ENCODE assay signal across 12 cellular contexts in the genomic region with DNA sequence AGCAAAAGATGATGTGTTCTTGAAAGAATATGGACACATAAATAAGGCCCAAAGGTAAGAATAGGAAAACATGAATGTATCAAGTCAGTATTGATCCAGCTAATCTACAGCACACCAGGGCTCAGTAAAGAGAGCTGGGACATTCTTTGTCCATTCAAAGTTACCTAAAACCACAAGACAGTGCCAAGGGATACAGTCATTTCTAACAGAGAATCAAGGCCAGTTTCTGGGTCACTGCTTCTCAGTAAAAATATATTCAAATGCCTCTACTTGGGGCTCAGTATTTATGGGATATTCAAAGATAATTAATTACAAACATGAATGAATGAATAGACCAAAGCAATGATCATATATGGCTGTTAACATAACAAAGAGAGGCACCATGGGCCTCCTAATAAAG. TPM values are rescaled to one million over a fixed set of nuclear protein-coding genes. Genes with fewer than 3 reads are reported as not detected.
DNase-seq lines count a peak whose midpoint lies in the region; ATAC-seq and TF ChIP-seq lines count a peak whose summit lies in the region.
"Had no signal": no experiment of that assay in that cellular context is flagged by ENCODE, and none has a peak within 500 bp of the region (broad histone marks: within the 10 kb centered on the region; RNA-seq: fewer than 3 reads in every experiment).

No MANE protein-coding gene starts in this region.

- H3K4me3 ChIP-seq in esophagus muscularis mucosa (no peak overlapping the region), thyroid gland (replicated peaks in 1 of 3) (no peak overlapping the region)
- H3K4me3 ChIP-seq: vagina had no signal

- peak in 1 of 2 donors; percentile 18 for ATAC-seq in activated T-cell treated with anti-CD3 and anti-CD28 coated beads, Interleukin-2, amount 50 U/mL, for 72 hours (replicated peaks in 1 of 2)
- ATAC-seq in left cardiac atrium = no peak
- ATAC-seq: foreskin keratinocyte had no signal

- peak overlapping the region in 3 of 4 donors; percentile 4 to 56 (median 18) for H3K27ac ChIP-seq in esophagus muscularis mucosa (replicated peaks in 1 of 4)
- peak overlapping the region in 2 of 3 donors; percentile 15 to 27 for H3K27ac ChIP-seq in thyroid gland
- H3K27ac ChIP-seq: foreskin keratinocyte, vagina had no signal

- peak overlapping the region; percentile 62 for H3K27ac Mint-ChIP-seq in activated T-cell treated with anti-CD3 and anti-CD28 coated beads, Interleukin-2, amount 50 U/mL, for 72 hours

- TF ChIP-seq CTCF in esophagus muscularis mucosa (IDR thresholded peaks at IDR 0.05) = no peak
- TF ChIP-seq CTCF in thyroid gland (IDR thresholded peaks at IDR 0.05) = no peak

- H3K4me3 Mint-ChIP-seq in activated T-cell treated with anti-CD3 and anti-CD28 coated beads, Interleukin-2, amount 50 U/mL, for 72 hours = peak overlapping the region in 1 of 2 donors; percentile 63

- no peak for DNase-seq in activated T-cell treated with anti-CD3 and anti-CD28 coated beads, Interleukin-2, amount 50 U/mL, for 72 hours
- DNase-seq in activated T-cell treated with anti-CD3 and anti-CD28 coated beads for 4 hours (no peak), RPMI7951 (ENCODE audit: low read depth) (peak; percentile 9), esophagus muscularis mucosa (ENCODE audit: extremely low spot score) (no peak), thyroid gland (no peak), NCI-H2227 (lab: John Stamatoyannopoulos, UW; ENCODE audit: unreplicated experiment) (no peak), left cardiac atrium (no peak)
- DNase-seq in stimulated activated CD4-positive, alpha-beta T cell treated with anti-CD3 and anti-CD28 coated beads, Interleukin-4, amount 100 ng/mL, for 1 hour = no peak
- DNase-seq: foreskin keratinocyte, GF-D8, NCI-H1417 treated with DMSO at 0.1 percent for 48 hours had no signal

- peaks cover 34 to 57% (median 44%) of the 10 kb centered on the region in 4 donors for H3K4me1 ChIP-seq in esophagus muscularis mucosa
- peaks cover 21 to 57% of the 10 kb centered on the region in 2 donors for H3K4me1 ChIP-seq in thyroid gland
- H3K4me1 ChIP-seq: foreskin keratinocyte had no signal

- TF ChIP-seq POLR2A in esophagus muscularis mucosa (IDR thresholded peaks at IDR 0.05; ENCODE audit: low read depth) = no peak
- TF ChIP-seq POLR2A in thyroid gland (IDR thresholded peaks at IDR 0.05) = no peak

- H3K9me3 ChIP-seq in esophagus muscularis mucosa (no peaks in the 10 kb centered on the region), thyroid gland (no peaks in the 10 kb centered on the region)
- H3K9me3 ChIP-seq: vagina had no signal

- no peaks in the 10 kb centered on the region for H3K27me3 ChIP-seq in esophagus muscularis mucosa
- H3K27me3 ChIP-seq in thyroid gland = no peaks in the 10 kb centered on the region
- H3K27me3 ChIP-seq: foreskin keratinocyte, vagina had no signal

- TF ChIP-seq EP300 in esophagus muscularis mucosa (IDR thresholded peaks at IDR 0.05) = no peak

- no peaks in the 10 kb centered on the region for H3K9me3 Mint-ChIP-seq in activated T-cell treated with anti-CD3 and anti-CD28 coated beads, Interleukin-2, amount 50 U/mL, for 72 hours

- intact Hi-C loops in esophagus muscularis mucosa (cut with DNase I) = no loop called here
- intact Hi-C loops in thyroid gland (cut with DNase I) = no loop called here
- intact Hi-C loops in left cardiac atrium (cut with DNase I) = no loop called here

- H3K36me3 ChIP-seq in esophagus muscularis mucosa (peaks cover 15 to 28% (median 18%) of the 10 kb centered on the region in 4 donors), thyroid gland (peaks cover 0 to 7% of the 10 kb centered on the region in 2 donors)

- peaks cover 4 to 10% of the 10 kb centered on the region in 2 donors for H3K36me3 Mint-ChIP-seq in activated T-cell treated with anti-CD3 and anti-CD28 coated beads, Interleukin-2, amount 50 U/mL, for 72 hours (ENCODE audit: insufficient read depth in 2 of 2)

- no peaks in the 10 kb centered on the region for H3K27me3 Mint-ChIP-seq in activated T-cell treated with anti-CD3 and anti-CD28 coated beads, Interleukin-2, amount 50 U/mL, for 72 hours (ENCODE audit: low read depth)

- peaks cover 56% of the 10 kb centered on the region for H3K4me1 Mint-ChIP-seq in activated T-cell treated with anti-CD3 and anti-CD28 coated beads, Interleukin-2, amount 50 U/mL, for 72 hours (ENCODE audit: low read depth)

RNA-seq across cellular contexts. Expression of gene MTMR12, which starts 35.0 kb away (rescaled TPM):
- total RNA-seq in activated T-cell treated with anti-CD3 and anti-CD28 coated beads, Interleukin-2, amount 50 U/mL, for 72 hours = 10 to 100 TPM; 22.1 to 23.5 TPM
- total RNA-seq in RPMI7951 (2014; rRNA removed; shearing (Covaris generic)) = 8.7 and 9.1 TPM in 2 replicates
- total RNA-seq in esophagus muscularis mucosa (10 to 100 TPM; 49.9 to 94.0 (median 63.8) TPM), thyroid gland (10 to 100 TPM; 28.9 to 45.3 (median 37.3) TPM), left cardiac atrium (10 to 100 TPM; 19.6 to 24.9 TPM)
